Comparison of ENCODE assay signal across 10 cellular contexts in genomic region chr22:46797355-46797754, GRCh38. TPM values are rescaled to one million over a fixed set of nuclear protein-coding genes. Genes with fewer than 3 reads are reported as not detected.
DNase-seq lines count a peak whose midpoint lies in the region; ATAC-seq and TF ChIP-seq lines count a peak whose summit lies in the region.
"Had no signal": no experiment of that assay in that cellular context is flagged by ENCODE, and none has a peak within 500 bp of the region (broad histone marks: within the 10 kb centered on the region; RNA-seq: fewer than 3 reads in every experiment).

No MANE protein-coding gene starts in this region.

- no peak overlapping the region for H2AFZ ChIP-seq in H9 (ENCODE audit: low read length)

- peak; percentile 31; the same call in 1 of the 2 replicates for ATAC-seq in WTC11
- ATAC-seq in GM19023 (IDR thresholded peaks at IDR 0.05; ENCODE audit: unreplicated experiment) = no peak

- H3T11ph ChIP-seq in H9 (ENCODE audit: low read length) = no peak overlapping the region

- H4K91ac ChIP-seq in H9 (ENCODE audit: insufficient read length, low read depth, low read length) = no peak overlapping the region

- no peak overlapping the region for H3K27ac ChIP-seq in H9 (ENCODE audit: insufficient read length, low read depth, low read length)

- no peak overlapping the region for H3K4ac ChIP-seq in H9 (ENCODE audit: low read depth, low read length)

- POLR2A ChIA-PET in AG04449 (lab: Yijun Ruan, JAX) (no interaction called here), WTC11 (lab: Charles Lee) (no interaction called here)

- H3K4me1 Mint-ChIP-seq in H9 (peaks cover 6% of the 10 kb centered on the region in 2 experiments; a peak in 3 of 4 replicates), WTC11 (no peaks in the 10 kb centered on the region)

- DNase-seq in AG04449 (ENCODE audit: low read depth, low spot score) (no peak), H9 (no peak), WTC11 (ENCODE audit: low spot score) (no peak), iPS-NIHi11 (ENCODE audit: low spot score) (peak; percentile 38), GM19240 (ENCODE audit: insufficient read length, low spot score) (no peak), kidney glomerular epithelial cell (lab: John Stamatoyannopoulos, UW) (no peak)
- no peak for DNase-seq in stimulated activated CD4-positive, alpha-beta T cell treated with anti-CD3 and anti-CD28 coated beads, Interleukin-4, amount 100 ng/mL, for 4 hours
- DNase-seq: NCI-H1694 treated with DMSO at 0.1 percent for 48 hours had no signal

- peaks cover 3 to 39% (median 31%) of the 10 kb centered on the region in 3 experiments; a peak in 5 of 7 replicates for H3K36me3 Mint-ChIP-seq in H9 (ENCODE audit: insufficient read depth in 1 of 3, low read depth in 3 of 3)
- peaks cover 15% of the 10 kb centered on the region; the same call in 1 of the 2 replicates for H3K36me3 Mint-ChIP-seq in WTC11

- no peak overlapping the region for H3K14ac ChIP-seq in H9 (ENCODE audit: insufficient read depth, low read length)

- no peaks in the 10 kb centered on the region for H3K23me2 ChIP-seq in H9 (ENCODE audit: insufficient read length, low read depth, low read length, poor library complexity, severe bottlenecking)

- H3K9me3 Mint-ChIP-seq in H9 = no peaks in the 10 kb centered on the region
- no peaks in the 10 kb centered on the region for H3K9me3 Mint-ChIP-seq in WTC11

- H2BK5ac ChIP-seq in H9 (ENCODE audit: insufficient read length, low read length) = no peak overlapping the region

- H3K27me3 Mint-ChIP-seq in H9 (ENCODE audit: low read depth) (no peaks in the 10 kb centered on the region; the same call in 1 of the 2 replicates), WTC11 (ENCODE audit: low read depth) (no peaks in the 10 kb centered on the region)

- H3K18ac ChIP-seq in H9 (ENCODE audit: insufficient read length, low read depth, low read length) = no peak overlapping the region

- H3K27ac Mint-ChIP-seq in H9 (peak overlapping the region in 2 of 3 experiments; percentile 52 to 84; a peak in 3 of 7 replicates), WTC11 (peak overlapping the region; percentile 60; the same call in 1 of the 2 replicates)

- WGBS in H9 (ENCODE audit: extremely low coverage, insufficient read length, low lambda C conversion rate) = no CpG with 5 or more reads among the region's 17 CpGs

- peaks cover 2% of the 10 kb centered on the region for H4K20me1 ChIP-seq in H9 (ENCODE audit: control insufficient read depth, insufficient read depth, insufficient read length)

- H3K4me3 Mint-ChIP-seq in H9 = no peak overlapping the region
- H3K4me3 Mint-ChIP-seq in WTC11 = no peak overlapping the region

- no peak overlapping the region for H3K9ac ChIP-seq in H9 (ENCODE audit: extremely low read depth, insufficient read length, low read length)

- CTCF ChIA-PET in AG04449 (lab: Yijun Ruan, JAX) = interaction anchor here (1.0 to 8.9 kb wide), 8 partner anchors 14 to 46 kb away, joined by 3 to 161 read pairs (median 10); no protein-coding TSS in a partner anchor
- CTCF ChIA-PET in WTC11 (lab: Charles Lee) = interaction anchor here (0.6 to 1.0 kb wide), 7 partner anchors 17 to 151 kb away, joined by 3 to 5 read pairs (median 3); partner anchors contain the start of gene TBC1D22A

- no peak overlapping the region for H2BK15ac ChIP-seq in H9 (ENCODE audit: low read depth, low read length)

- H4K8ac ChIP-seq in H9 (replicated peaks; ENCODE audit: insufficient read length, low read depth, low read length) = no peak overlapping the region

- no peak overlapping the region for H2BK12ac ChIP-seq in H9 (ENCODE audit: insufficient read length, low read depth, low read length)

- H3K79me1 ChIP-seq in H9 (ENCODE audit: insufficient read depth, low read depth, low read length, poor library complexity, severe bottlenecking) = no peaks in the 10 kb centered on the region

- TF ChIP-seq CTCF in AG04449 (IDR thresholded peaks at IDR 0.05; ENCODE audit: insufficient read depth, low read length, missing control alignments) (peak; percentile 34), H9 (conservative IDR thresholded peaks at IDR 0.05) (peak; percentile 51; the same call in 2 of the 3 replicates), WTC11 (IDR thresholded peaks at IDR 0.05) (no peak)

- H3K4me3 ChIP-seq in AG04449 (ENCODE audit: low read depth, low read length) = no peak overlapping the region
- H3K4me3 ChIP-seq: HAP-1 had no signal

- H3K4me1 ChIP-seq in H9 (ENCODE audit: insufficient read depth, low read length) = no peaks in the 10 kb centered on the region
- H3K4me1 ChIP-seq: HAP-1 had no signal

- no peak overlapping the region for H3K56ac ChIP-seq in H9 (ENCODE audit: insufficient read length, low read depth, low read length)

- H3K4me2 ChIP-seq in H9 (ENCODE audit: insufficient read depth, insufficient read length, low read length) = no peak overlapping the region

- no peak overlapping the region for H2AK5ac ChIP-seq in H9 (ENCODE audit: insufficient read length, low read length)

- H3K79me2 ChIP-seq in H9 (ENCODE audit: insufficient read depth, low read length) = no peaks in the 10 kb centered on the region

- H3K9me3 ChIP-seq in H9 (ENCODE audit: control insufficient read depth, low read depth, low read length) = no peaks in the 10 kb centered on the region
- H3K9me3 ChIP-seq: HAP-1 had no signal

- H3K23ac ChIP-seq in H9 (ENCODE audit: insufficient read length, low read depth, low read length) = no peak overlapping the region

- no peak overlapping the region for H2BK120ac ChIP-seq in H9 (ENCODE audit: low read depth, low read length, poor library complexity, severe bottlenecking)

- H4K5ac ChIP-seq in H9 (ENCODE audit: insufficient read length, low read depth, low read length) = no peak overlapping the region

- H2BK20ac ChIP-seq in H9 (ENCODE audit: low read depth, low read length, poor library complexity, severe bottlenecking) = no peak overlapping the region

- H3K27me3 ChIP-seq in H9 (ENCODE audit: insufficient read depth, low read length) = no peaks in the 10 kb centered on the region

TF ChIP-seq in WTC11, 78 proteins besides CTCF, POLR2A, EP300 and RAD21:
- no peak for TF ChIP-seq ELF4 (CRISPR knock-in tag; IDR thresholded peaks at IDR 0.05; ENCODE audit: low read depth)
- TF ChIP-seq MLX (CRISPR knock-in tag; IDR thresholded peaks at IDR 0.05) = no peak
- TF ChIP-seq ERG (CRISPR knock-in tag; IDR thresholded peaks at IDR 0.05) = no peak
- TF ChIP-seq MAX (CRISPR knock-in tag; IDR thresholded peaks at IDR 0.05) = no peak
- TF ChIP-seq ZNF317 (CRISPR knock-in tag; IDR thresholded peaks at IDR 0.05; ENCODE audit: borderline replicate concordance, low read depth) = no peak
- no peak for TF ChIP-seq NFYB (CRISPR knock-in tag; conservative IDR thresholded peaks at IDR 0.05; ENCODE audit: low read depth)

RNA-seq across cellular contexts. Expression of gene TBC1D22A, which starts 34.9 kb away (rescaled TPM):
- total RNA-seq in H9 (2021) (19.3 and 20.8 TPM in 2 replicates), WTC11 (2021) (18.1 to 21.0 TPM (median 19.1 TPM) in 3 replicates)

RNA-seq across cellular contexts. Expression of gene CERK, which starts 59.3 kb away (rescaled TPM):
- total RNA-seq in H9 (2021) (46.3 and 47.1 TPM in 2 replicates), WTC11 (2021) (45.6 to 50.2 TPM (median 49.7 TPM) in 3 replicates)
